19 cellular contexts compared by ENCODE assay signal in the genomic region with DNA sequence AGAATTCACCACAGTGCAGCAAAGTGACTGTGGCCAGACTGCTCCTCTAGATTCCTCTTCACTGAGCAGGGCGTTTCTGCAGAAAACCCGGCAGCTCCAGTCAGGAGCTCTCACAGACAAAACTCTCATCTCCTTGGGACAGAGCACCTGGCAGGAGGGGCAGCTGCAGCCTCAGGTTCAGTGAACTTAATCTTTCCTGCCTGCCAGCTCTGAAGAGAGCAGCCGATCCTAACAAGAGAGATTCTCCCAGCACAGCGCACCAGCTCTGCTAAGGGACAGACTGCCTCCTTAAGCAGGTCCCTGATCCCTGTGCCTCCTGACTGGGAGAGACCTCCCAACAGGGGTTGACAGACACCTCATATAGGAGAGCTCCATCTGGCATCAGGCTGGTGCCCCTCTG.
DNase-seq lines count a peak whose midpoint lies in the region.
"Had no signal": no experiment of that assay in that cellular context is flagged by ENCODE, and none has a peak within 500 bp of the region (broad histone marks: within the 10 kb centered on the region; RNA-seq: fewer than 3 reads in every experiment).

No MANE protein-coding gene starts in this region.

- no peak overlapping the region for H3K27ac ChIP-seq in CD4-positive, alpha-beta memory T cell (ENCODE audit: low read depth, low read length)
- H3K27ac ChIP-seq: BLaER1, GM23248, HL-60 had no signal

- no peaks in the 10 kb centered on the region for H3K9me3 ChIP-seq in CD4-positive, alpha-beta memory T cell (ENCODE audit: control insufficient read depth in 1 of 2, low read length in 2 of 2)
- H3K9me3 ChIP-seq: BLaER1, HAP-1 had no signal

- H3K27me3 Mint-ChIP-seq in activated naive CD8-positive, alpha-beta T cell treated with anti-CD3 and anti-CD28 coated beads for 36 hours = no peaks in the 10 kb centered on the region
- H3K27me3 Mint-ChIP-seq in CD4-positive, alpha-beta memory T cell = no peaks in the 10 kb centered on the region

- no peak overlapping the region for H3K4me3 Mint-ChIP-seq in activated naive CD8-positive, alpha-beta T cell treated with anti-CD3 and anti-CD28 coated beads for 36 hours
- no peak overlapping the region for H3K4me3 Mint-ChIP-seq in CD4-positive, alpha-beta memory T cell
- H3K4me3 Mint-ChIP-seq: CD14-positive monocyte; CD8-positive, alpha-beta T cell had no signal

- CTCF ChIA-PET in CD4-positive, alpha-beta memory T cell (lab: Charles Lee; ENCODE audit: partially characterized antibody) = no interaction called here

- no peaks in the 10 kb centered on the region for H3K27me3 ChIP-seq in CD4-positive, alpha-beta memory T cell (ENCODE audit: insufficient read depth, low read length)
- H3K27me3 ChIP-seq: BLaER1 had no signal

- H3K4me1 Mint-ChIP-seq in activated naive CD8-positive, alpha-beta T cell treated with anti-CD3 and anti-CD28 coated beads for 36 hours = no peaks in the 10 kb centered on the region
- no peaks in the 10 kb centered on the region for H3K4me1 Mint-ChIP-seq in CD4-positive, alpha-beta memory T cell
- H3K4me1 Mint-ChIP-seq: CD14-positive monocyte had no signal

- no peak overlapping the region for H3K4me3 ChIP-seq in CD4-positive, alpha-beta memory T cell (ENCODE audit: low read length in 2 of 2)
- H3K4me3 ChIP-seq: BLaER1, GM12878, GM23248, HAP-1 had no signal

- intact Hi-C loops in posterior vena cava (cut with DNase I) = no loop called here
- intact Hi-C loops in CD4-positive, alpha-beta memory T cell (cut with micrococcal nuclease) = no loop called here

- H3K27ac Mint-ChIP-seq in activated naive CD8-positive, alpha-beta T cell treated with anti-CD3 and anti-CD28 coated beads for 36 hours = no peak overlapping the region
- no peak overlapping the region for H3K27ac Mint-ChIP-seq in CD4-positive, alpha-beta memory T cell
- H3K27ac Mint-ChIP-seq: CD14-positive monocyte; CD8-positive, alpha-beta T cell had no signal

- DNase-seq in NCI-H524 (lab: John Stamatoyannopoulos, UW) (peak; percentile 1 to 74), NCI-H524 treated with DMSO at 0.1 percent for 48 hours (lab: John Stamatoyannopoulos, UW) (no peak), NCI-H2171 treated with DMSO at 0.1 percent for 48 hours (lab: John Stamatoyannopoulos, UW) (peak; percentile 46), cerebellum (ENCODE audit: low spot score) (peak; percentile 17), posterior vena cava (ENCODE audit: low spot score) (peak; percentile 60), midbrain (lab: John Stamatoyannopoulos, UW) (no peak)
- no peak for DNase-seq in activated naive CD8-positive, alpha-beta T cell treated with anti-CD3 and anti-CD28 coated beads for 36 hours
- no peak for DNase-seq in CD4-positive, alpha-beta memory T cell
- DNase-seq: 8988T; Calu3; CD8-positive, alpha-beta T cell; DMS79 treated with DMSO at 0.1 percent for 48 hours; GM23248; IMR-90 had no signal

- peaks cover 3% of the 10 kb centered on the region for H3K9me3 Mint-ChIP-seq in activated naive CD8-positive, alpha-beta T cell treated with anti-CD3 and anti-CD28 coated beads for 36 hours
- H3K9me3 Mint-ChIP-seq in CD4-positive, alpha-beta memory T cell = peaks cover 0 to 9% (median under 1%) of the 10 kb centered on the region in 8 donors

- POLR2A ChIA-PET in CD4-positive, alpha-beta memory T cell (lab: Charles Lee; ENCODE audit: partially characterized antibody) = no interaction called here

- H3K4me1 ChIP-seq in CD4-positive, alpha-beta memory T cell (ENCODE audit: insufficient read depth, low read length) = no peaks in the 10 kb centered on the region
- H3K4me1 ChIP-seq: BLaER1, HAP-1 had no signal

- no peaks in the 10 kb centered on the region for H3K36me3 ChIP-seq in CD4-positive, alpha-beta memory T cell (ENCODE audit: insufficient read depth, low read length)
- H3K36me3 ChIP-seq: BLaER1, HAP-1 had no signal

- no peaks in the 10 kb centered on the region for H3K36me3 Mint-ChIP-seq in activated naive CD8-positive, alpha-beta T cell treated with anti-CD3 and anti-CD28 coated beads for 36 hours
- no peaks in the 10 kb centered on the region for H3K36me3 Mint-ChIP-seq in CD4-positive, alpha-beta memory T cell
- H3K36me3 Mint-ChIP-seq: CD14-positive monocyte; CD8-positive, alpha-beta T cell had no signal

Comparison
In these comparisons a context has a peak if more than half of its experiments do, and no peak if none do; other contexts are left out.
1. DNase-seq: peak in NCI-H524 (2 of 2), NCI-H2171 treated with DMSO at 0.1 percent for 48 hours (single experiment), cerebellum (single experiment) and posterior vena cava (single experiment); none in NCI-H524 treated with DMSO at 0.1 percent for 48 hours (single experiment), activated naive CD8-positive, alpha-beta T cell treated with anti-CD3 and anti-CD28 coated beads for 36 hours (single experiment), midbrain (single experiment) and CD4-positive, alpha-beta memory T cell (0 of 5).